In the genomic region with DNA sequence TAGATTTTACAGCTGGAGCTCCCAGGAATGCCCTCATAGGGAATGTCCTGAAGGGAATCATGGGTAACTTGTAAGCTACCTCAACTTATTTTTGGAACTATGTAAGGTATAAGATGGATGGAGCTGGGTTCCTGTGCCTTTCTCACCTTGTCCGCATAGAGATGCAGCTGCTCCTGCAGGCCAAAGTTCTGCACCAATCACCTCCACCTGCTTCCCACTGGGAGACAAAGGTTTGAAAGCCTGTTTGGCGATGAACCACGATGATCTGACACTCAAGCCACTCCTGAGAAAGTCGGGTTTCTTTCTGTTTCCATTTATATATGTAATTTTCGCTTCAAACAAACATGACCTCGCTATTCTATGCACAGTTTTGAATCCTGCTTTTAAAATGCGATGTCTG, we compare ENCODE assay signal across 8 cellular contexts.
A peak's percentile ranks its signal among the peaks of the same experiment; 100 is the strongest.
DNase-seq lines count a peak whose midpoint lies in the region; ATAC-seq, FAIRE-seq and TF ChIP-seq lines count a peak whose summit lies in the region.

No MANE protein-coding gene starts in this region.

- peak overlapping the region; percentile 87 to 88 for H3K27ac Mint-ChIP-seq in stimulated activated naive CD8-positive, alpha-beta T cell treated with anti-CD3 and anti-CD28 coated beads, Interleukin-15, amount 100 ng/mL, for 72 hours

- TF ChIP-seq CTCF in WI38 (IDR thresholded peaks at IDR 0.05; ENCODE audit: low read depth, low read length), result no peak

- ATAC-seq in HG03280 (IDR thresholded peaks at IDR 0.05; ENCODE audit: unreplicated experiment) (peak; percentile 2), HG02759 (IDR thresholded peaks at IDR 0.05; ENCODE audit: unreplicated experiment) (no peak)
- ATAC-seq in stimulated activated naive CD8-positive, alpha-beta T cell treated with anti-CD3 and anti-CD28 coated beads, Interleukin-15, amount 100 ng/mL, for 72 hours, result no peak

- H3K4me3 ChIP-seq in WI38 (ENCODE audit: low read depth, low read length) (peak overlapping the region; percentile 66), iPS-11a (ENCODE audit: low read depth, low read length) (peak overlapping the region; percentile 28)

- no peaks in the 10 kb centered on the region for H3K9me3 Mint-ChIP-seq in stimulated activated naive CD8-positive, alpha-beta T cell treated with anti-CD3 and anti-CD28 coated beads, Interleukin-15, amount 100 ng/mL, for 72 hours

- DNase-seq in D341Med (ENCODE audit: low spot score) (peak; percentile 42), RCC 7860 (ENCODE audit: low spot score) (no peak)
- no peak for DNase-seq in stimulated activated naive CD8-positive, alpha-beta T cell treated with anti-CD3 and anti-CD28 coated beads, Interleukin-15, amount 100 ng/mL, for 72 hours
- no peak for DNase-seq in stimulated activated CD4-positive, alpha-beta T cell treated with anti-CD3 and anti-CD28 coated beads, Interleukin-4, amount 100 ng/mL, for 1 hour

- no peak for FAIRE-seq in RCC 7860 (lab: Jason Lieb, UNC)

- H3K4me1 Mint-ChIP-seq in stimulated activated naive CD8-positive, alpha-beta T cell treated with anti-CD3 and anti-CD28 coated beads, Interleukin-15, amount 100 ng/mL, for 72 hours, result peaks cover 52% of the 10 kb centered on the region

- H3K4me3 Mint-ChIP-seq in stimulated activated naive CD8-positive, alpha-beta T cell treated with anti-CD3 and anti-CD28 coated beads, Interleukin-15, amount 100 ng/mL, for 72 hours, result peak overlapping the region; percentile 85 to 92

- no peaks in the 10 kb centered on the region for H3K27me3 Mint-ChIP-seq in stimulated activated naive CD8-positive, alpha-beta T cell treated with anti-CD3 and anti-CD28 coated beads, Interleukin-15, amount 100 ng/mL, for 72 hours
